Comparison of ENCODE assay signal across 9 cellular contexts in the genomic region with DNA sequence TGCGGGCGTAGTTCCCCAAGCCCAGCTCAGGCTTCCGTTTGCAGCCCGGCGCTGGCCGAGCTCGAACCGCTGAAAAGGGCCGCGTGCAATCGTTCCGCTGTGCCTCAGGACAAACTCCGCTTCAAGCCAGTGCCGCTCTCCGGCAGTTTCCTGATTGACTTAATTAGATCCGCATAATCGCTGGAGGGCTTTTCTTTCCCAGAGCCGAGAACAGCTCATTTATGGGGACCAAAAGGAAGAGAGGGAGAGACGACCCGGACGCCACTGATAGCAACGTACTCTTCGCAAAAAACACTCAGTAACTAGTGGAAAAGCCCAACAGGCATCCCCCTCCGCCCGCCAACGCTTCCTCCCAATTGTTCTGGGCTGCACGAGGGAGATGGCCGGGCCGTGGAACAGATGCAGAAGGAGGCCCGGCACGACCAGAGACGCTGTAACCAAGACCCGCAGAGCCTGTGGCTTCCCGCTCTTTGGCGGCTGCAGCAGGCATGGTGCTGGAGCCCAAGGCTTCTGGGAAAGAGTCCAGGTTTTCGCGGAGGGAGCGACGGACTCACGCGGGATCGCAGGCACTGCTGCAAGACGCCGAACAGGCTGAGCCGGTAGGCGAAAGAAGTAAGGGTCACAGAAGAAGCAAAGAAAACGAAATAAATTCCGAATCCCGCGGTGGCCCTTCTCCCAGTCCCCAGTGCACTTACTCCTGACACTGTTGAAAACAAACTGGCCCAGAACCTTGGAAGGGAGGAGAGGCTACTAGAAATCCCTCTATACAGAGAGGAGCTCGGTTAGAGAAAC. TPM values are rescaled to one million over a fixed set of nuclear protein-coding genes. Genes with fewer than 3 reads are reported as not detected.
DNase-seq lines count a peak whose midpoint lies in the region; ATAC-seq and TF ChIP-seq lines count a peak whose summit lies in the region.
"Had no signal": no experiment of that assay in that cellular context is flagged by ENCODE, and none has a peak within 500 bp of the region (broad histone marks: within the 10 kb centered on the region; RNA-seq: fewer than 3 reads in every experiment).

No MANE protein-coding gene starts in this region.

- H3K36me3 Mint-ChIP-seq in activated naive CD4-positive, alpha-beta T cell treated with anti-CD3 and anti-CD28 coated beads for 36 hours (ENCODE audit: low read depth), result peaks cover 9% of the 10 kb centered on the region
- H3K36me3 Mint-ChIP-seq in memory B cell, result no peaks in the 10 kb centered on the region
- H3K36me3 Mint-ChIP-seq in type B pancreatic cell, result no peaks in the 10 kb centered on the region

- intact Hi-C loops in activated naive CD4-positive, alpha-beta T cell treated with anti-CD3 and anti-CD28 coated beads for 36 hours (cut with micrococcal nuclease), result no loop called here

- no peak overlapping the region for H3K27ac Mint-ChIP-seq in activated naive CD4-positive, alpha-beta T cell treated with anti-CD3 and anti-CD28 coated beads for 36 hours
- no peak overlapping the region for H3K27ac Mint-ChIP-seq in memory B cell
- peak overlapping the region; percentile 62 for H3K27ac Mint-ChIP-seq in type B pancreatic cell

- peak overlapping the region; percentile 43 for H3K4me3 Mint-ChIP-seq in activated naive CD4-positive, alpha-beta T cell treated with anti-CD3 and anti-CD28 coated beads for 36 hours
- H3K4me3 Mint-ChIP-seq in memory B cell (peak overlapping the region; percentile 5), type B pancreatic cell (peak overlapping the region; percentile 81)

- peaks cover 54% of the 10 kb centered on the region for H3K27me3 Mint-ChIP-seq in activated naive CD4-positive, alpha-beta T cell treated with anti-CD3 and anti-CD28 coated beads for 36 hours (ENCODE audit: low read depth)
- H3K27me3 Mint-ChIP-seq in memory B cell (peaks cover 13% of the 10 kb centered on the region), type B pancreatic cell (peaks cover 70% of the 10 kb centered on the region)

- H3K4me1 Mint-ChIP-seq in activated naive CD4-positive, alpha-beta T cell treated with anti-CD3 and anti-CD28 coated beads for 36 hours (ENCODE audit: low read depth), result peaks cover 33% of the 10 kb centered on the region
- H3K4me1 Mint-ChIP-seq in memory B cell (peaks cover 30% of the 10 kb centered on the region), type B pancreatic cell (ENCODE audit: unreplicated experiment) (peaks cover 36% of the 10 kb centered on the region)

- no peak for TF ChIP-seq CTCF in type B pancreatic cell (conservative IDR thresholded peaks at IDR 0.05)

- no peak for DNase-seq in activated naive CD4-positive, alpha-beta T cell treated with anti-CD3 and anti-CD28 coated beads for 36 hours
- no peak for DNase-seq in activated naive CD4-positive, alpha-beta T cell treated with anti-CD3 and anti-CD28 coated beads, Interleukin-2, amount 50 U/mL, for 16 hours
- DNase-seq in cerebellar cortex (ENCODE audit: low spot score) (peak; percentile 41), memory B cell (ENCODE audit: low spot score in 2 of 2) (no peak), type B pancreatic cell (ENCODE audit: extremely low spot score, unreplicated experiment) (no peak), GF-D8 (lab: John Stamatoyannopoulos, UW) (no peak), NCI-H345 (lab: John Stamatoyannopoulos, UW) (no peak)

- CTCF ChIA-PET in activated naive CD4-positive, alpha-beta T cell treated with anti-CD3 and anti-CD28 coated beads for 36 hours (lab: Charles Lee), result interaction anchor here (0.6 to 8.2 kb wide), 14 partner anchors 12 to 293 kb away, joined by 3 to 123 read pairs (median 4); a partner anchor contains a TSS

- no peaks in the 10 kb centered on the region for H3K9me3 Mint-ChIP-seq in activated naive CD4-positive, alpha-beta T cell treated with anti-CD3 and anti-CD28 coated beads for 36 hours
- H3K9me3 Mint-ChIP-seq in memory B cell (no peaks in the 10 kb centered on the region), type B pancreatic cell (no peaks in the 10 kb centered on the region)

- ATAC-seq in memory B cell (ENCODE audit: low read depth) (no peak), HG02938 (IDR thresholded peaks at IDR 0.05; ENCODE audit: unreplicated experiment) (no peak)

RNA-seq across cellular contexts. Expression of a gene that starts 3.6 kb away (rescaled TPM):
- total RNA-seq in activated naive CD4-positive, alpha-beta T cell treated with anti-CD3 and anti-CD28 coated beads for 36 hours, result under 1 TPM; 0.12 to 0.19 TPM
- total RNA-seq in type B pancreatic cell (ENCODE audit: low replicate concordance), result 0.64 and 4.9 TPM in 2 replicates

RNA-seq across cellular contexts. Expression of a gene that starts 18.2 kb away (rescaled TPM):
- total RNA-seq in activated naive CD4-positive, alpha-beta T cell treated with anti-CD3 and anti-CD28 coated beads for 36 hours, result not detected
- 0.14 TPM in 1 of 2 replicates, not detected in the other for total RNA-seq in type B pancreatic cell (ENCODE audit: low replicate concordance)
- total RNA-seq: RPMI7951 had no signal

Comparison
In these comparisons a context has a peak if more than half of its experiments do, and no peak if none do; other contexts are left out.
1. H3K4me3 Mint-ChIP-seq: peak in every context shown above with its lines; median percentile 81 in type B pancreatic cell; 43 in activated naive CD4-positive, alpha-beta T cell treated with anti-CD3 and anti-CD28 coated beads for 36 hours; 5 in memory B cell.